18 cellular contexts compared by ENCODE assay signal in genomic region chr13:59679239-59679638, GRCh38.
DNase-seq lines count a peak whose midpoint lies in the region; ATAC-seq and TF ChIP-seq lines count a peak whose summit lies in the region.
"Had no signal": no experiment of that assay in that cellular context is flagged by ENCODE, and none has a peak within 500 bp of the region (broad histone marks: within the 10 kb centered on the region; RNA-seq: fewer than 3 reads in every experiment).

No MANE protein-coding gene starts in this region.

- H3K4me3 ChIP-seq in cardiac muscle cell (no peak overlapping the region), right cardiac atrium (ENCODE audit: low read length) (no peak overlapping the region), SK-N-SH (ENCODE audit: low read depth in 2 of 2, low read length in 1 of 2) (no peak overlapping the region), lower leg skin (ENCODE audit: low read depth, poor library complexity, severe bottlenecking) (no peak overlapping the region)

- no peak overlapping the region for H3K9ac ChIP-seq in SK-N-SH

- no peaks in the 10 kb centered on the region for H3K79me2 ChIP-seq in SK-N-SH (ENCODE audit: insufficient read depth)

- H3K4me2 ChIP-seq in SK-N-SH: no peak overlapping the region

- H3K9me3 ChIP-seq in cardiac muscle cell (ENCODE audit: low read depth) (no peaks in the 10 kb centered on the region), right cardiac atrium (ENCODE audit: control insufficient read depth, low read length) (no peaks in the 10 kb centered on the region), SK-N-SH (no peaks in the 10 kb centered on the region)

- ATAC-seq in right cardiac atrium (no peak), HG02798 (IDR thresholded peaks at IDR 0.05; ENCODE audit: poor library complexity, unreplicated experiment) (no peak)

- TF ChIP-seq POLR2A in lower leg skin (IDR thresholded peaks at IDR 0.05): no peak

- no peaks in the 10 kb centered on the region for H3K9me2 ChIP-seq in SK-N-SH

- no peak for DNase-seq in cardiac muscle cell (ENCODE audit: low read depth in 1 of 2, low spot score in 1 of 2)
- DNase-seq in right cardiac atrium: no peak
- DNase-seq in SK-N-SH: peak; percentile 30
- DNase-seq in islet precursor cell: peak; percentile 81
- no peak for DNase-seq in lower leg skin (ENCODE audit: low spot score in 2 of 2)
- DNase-seq in kidney tubule cell (ENCODE audit: low spot score): no peak
- no peak for DNase-seq in NCI-H128 (lab: John Stamatoyannopoulos, UW; ENCODE audit: unreplicated experiment)
- DNase-seq: 8988T, DMS153, EL, IMR-90, Kasumi-1, NCI-H1417 treated with DMSO at 0.1 percent for 48 hours, NCI-H2081 treated with DMSO at 0.1 percent for 48 hours, NCI-H345, NCI-H526 treated with DMSO at 0.1 percent for 48 hours had no signal

- H3K36me3 ChIP-seq in cardiac muscle cell (no peaks in the 10 kb centered on the region), SK-N-SH (replicated peaks in 1 of 2; ENCODE audit: control insufficient read depth in 1 of 2, insufficient read depth in 2 of 2, low read length in 1 of 2) (no peaks in the 10 kb centered on the region)

- TF ChIP-seq EP300 in SK-N-SH (IDR thresholded peaks at IDR 0.05; ENCODE audit: borderline replicate concordance in 1 of 2, low read depth in 1 of 2, low read length in 1 of 2): no peak

- H3K4me1 ChIP-seq in cardiac muscle cell (ENCODE audit: low read depth) (peaks cover 23% of the 10 kb centered on the region), right cardiac atrium (ENCODE audit: control insufficient read depth, insufficient read depth, low read length) (no peaks in the 10 kb centered on the region), SK-N-SH (ENCODE audit: control insufficient read depth in 1 of 2, insufficient read depth in 2 of 2, low read depth in 1 of 2, low read length in 1 of 2) (peaks cover 7 to 29% of the 10 kb centered on the region in 2 experiments; a peak in 3 of 4 replicates)

- no peak for TF ChIP-seq RAD21 in SK-N-SH (IDR thresholded peaks at IDR 0.05; ENCODE audit: low read length)

- H3K27ac ChIP-seq in cardiac muscle cell (peak overlapping the region; percentile 35), right cardiac atrium (ENCODE audit: low read length) (no peak overlapping the region), SK-N-SH (ENCODE audit: low read depth in 2 of 2, low read length in 1 of 2) (peak overlapping the region in 1 of 2 experiments; percentile 72; a peak in 2 of 4 replicates)
- H3K27ac ChIP-seq: C4-2B had no signal

- intact Hi-C loops in right cardiac atrium (cut with DNase I) (loop anchor here in 3 of 4 donors (5.0 to 10.0 kb wide), 2 partner anchors 284 to 287 kb away; no protein-coding TSS in a partner anchor), lower leg skin (cut with DNase I; ENCODE audit: low total_unique reads) (loop anchor here (5.0 to 10.0 kb wide), 2 partner anchors 656 to 1192 kb away; no protein-coding TSS in a partner anchor)

- POLR2A ChIA-PET in SK-N-SH (lab: Yijun Ruan, JAX): no interaction called here

- CTCF ChIA-PET in SK-N-SH (lab: Yijun Ruan, JAX): interaction anchor here (0.7 to 5.6 kb wide), 21 partner anchors 12 to 1060 kb away, joined by 3 to 60 read pairs (median 4); no protein-coding TSS in a partner anchor

- no peaks in the 10 kb centered on the region for H3F3A ChIP-seq in SK-N-SH (replicated peaks; ENCODE audit: insufficient read depth)

- no peaks in the 10 kb centered on the region for H4K20me1 ChIP-seq in SK-N-SH (ENCODE audit: insufficient read depth)

- 28% methylated on average over 1 of the region's 1 CpG for WGBS in right cardiac atrium
- 53% methylated on average over 1 of the region's 1 CpG for WGBS in SK-N-SH (ENCODE audit: low lambda C conversion rate)
- 25 to 41% methylated on average over 1 of the region's 1 CpG for WGBS in lower leg skin, 2 donors

- TF ChIP-seq CTCF in cardiac muscle cell (IDR thresholded peaks at IDR 0.05; ENCODE audit: low read depth, low read length) (no peak), SK-N-SH (IDR thresholded peaks at IDR 0.05) (no peak), lower leg skin (IDR thresholded peaks at IDR 0.05) (no peak)

- H3K27me3 ChIP-seq in cardiac muscle cell (no peaks in the 10 kb centered on the region), right cardiac atrium (ENCODE audit: control insufficient read depth, insufficient read depth) (no peaks in the 10 kb centered on the region), SK-N-SH (ENCODE audit: insufficient read depth) (no peaks in the 10 kb centered on the region)

- H2AFZ ChIP-seq in SK-N-SH (ENCODE audit: low read depth): no peak overlapping the region

TF ChIP-seq in SK-N-SH, 30 proteins besides CTCF, POLR2A, EP300 and RAD21:
- TF ChIP-seq SIN3A (IDR thresholded peaks at IDR 0.05; ENCODE audit: borderline replicate concordance, low read depth, low read length) (no peak), TAF1 (IDR thresholded peaks at IDR 0.05; ENCODE audit: borderline replicate concordance, low read depth, low read length) (no peak), CHD2 (IDR thresholded peaks at IDR 0.05; ENCODE audit: low read length, partially characterized antibody) (no peak), NRF1 (IDR thresholded peaks at IDR 0.05; ENCODE audit: low read depth, low read length) (no peak), RCOR1 (IDR thresholded peaks at IDR 0.05; ENCODE audit: low read length) (no peak), FOXM1 (IDR thresholded peaks at IDR 0.05; ENCODE audit: low read depth) (no peak), IRF3 (IDR thresholded peaks at IDR 0.05; ENCODE audit: low read depth, low read length) (no peak)

Comparison
In these comparisons a context has a peak if more than half of its experiments do, and no peak if none do; other contexts are left out.
1. DNase-seq: peak in SK-N-SH (single experiment) and islet precursor cell (single experiment); none in cardiac muscle cell (0 of 2), right cardiac atrium (0 of 3), lower leg skin (0 of 2), kidney tubule cell (single experiment) and NCI-H128 (single experiment).